10 cellular contexts compared by ENCODE assay signal in genomic region chr6:125357515-125358256, GRCh38.
DNase-seq lines count a peak whose midpoint lies in the region; ATAC-seq and TF ChIP-seq lines count a peak whose summit lies in the region.
"Had no signal": no experiment of that assay in that cellular context is flagged by ENCODE, and none has a peak within 500 bp of the region (broad histone marks: within the 10 kb centered on the region; RNA-seq: fewer than 3 reads in every experiment).

No MANE protein-coding gene starts in this region.

- no peak overlapping the region for H3K27ac ChIP-seq in DOHH2 (ENCODE audit: low read depth, low read length)
- H3K27ac ChIP-seq: epithelial cell of prostate, upper lobe of left lung had no signal

- H3F3A ChIP-seq in DOHH2 (ENCODE audit: control insufficient read depth, insufficient read depth), result no peaks in the 10 kb centered on the region

- H4K20me1 ChIP-seq in DOHH2 (ENCODE audit: control insufficient read depth, insufficient read depth, low read depth, low read length), result no peaks in the 10 kb centered on the region

- H3K27me3 ChIP-seq in DOHH2 (ENCODE audit: control insufficient read depth, low read length), result no peaks in the 10 kb centered on the region; the same call in 1 of the 2 replicates
- H3K27me3 ChIP-seq: upper lobe of left lung had no signal

- ATAC-seq in GM19455 (IDR thresholded peaks at IDR 0.05; ENCODE audit: unreplicated experiment) (peak; percentile 61), HG03378 (IDR thresholded peaks at IDR 0.05; ENCODE audit: unreplicated experiment) (peak; percentile 67)

- peak; percentile 27 for DNase-seq in fibroblast of peridontal ligament (ENCODE audit: extremely low read depth)
- no peak for DNase-seq in NCI-H187 (lab: John Stamatoyannopoulos, UW)
- DNase-seq in HK-2 (ENCODE audit: unreplicated experiment), result no peak
- DNase-seq in NOMO-1 treated with dmso at 0.1 percent for 144 hours (lab: John Stamatoyannopoulos, UW; ENCODE audit: unreplicated experiment), result no peak
- no peak for DNase-seq in activated naive CD4-positive, alpha-beta T cell treated with Interleukin-2 at 50 U/mL for 16 hours

- H3K4me1 ChIP-seq in DOHH2 (ENCODE audit: control insufficient read depth, low read length), result peaks cover 29% of the 10 kb centered on the region

- H3K36me3 ChIP-seq in DOHH2 (ENCODE audit: control insufficient read depth, low read length), result no peaks in the 10 kb centered on the region
- H3K36me3 ChIP-seq: upper lobe of left lung had no signal

- TF ChIP-seq CTCF in DOHH2 (IDR thresholded peaks at IDR 0.05; ENCODE audit: low read depth, low read length, poor library complexity, severe bottlenecking), result no peak

- no peak overlapping the region for H3K4me3 ChIP-seq in DOHH2 (ENCODE audit: low read length)
- H3K4me3 ChIP-seq: upper lobe of left lung had no signal

- H3K9me3 ChIP-seq in DOHH2 (ENCODE audit: control insufficient read depth, insufficient read depth, low read length), result no peaks in the 10 kb centered on the region
- H3K9me3 ChIP-seq: upper lobe of left lung had no signal

- H3K9me2 ChIP-seq in DOHH2 (replicated peaks; ENCODE audit: control insufficient read depth, low read length), result no peaks in the 10 kb centered on the region

- H3K4me2 ChIP-seq in DOHH2 (ENCODE audit: low read length), result peak overlapping the region; percentile 18; the same call in 1 of the 2 replicates

- no peaks in the 10 kb centered on the region for H3K79me2 ChIP-seq in DOHH2 (ENCODE audit: control insufficient read depth, low read length)
